In genomic region chr3:17149744-17150143, GRCh38 we compare ENCODE assay signal across 27 cellular contexts.
"Had no signal": no experiment of that assay in that cellular context is flagged by ENCODE, and none has a peak within 500 bp of the region (broad histone marks: within the 10 kb centered on the region; RNA-seq: fewer than 3 reads in every experiment).

No MANE protein-coding gene starts in this region.

- H3K27me3 Mint-ChIP-seq: activated CD4-positive, alpha-beta memory T cell treated with anti-CD3 and anti-CD28 coated beads for 36 hours; activated CD4-positive, alpha-beta T cell treated with anti-CD3 and anti-CD28 coated beads for 36 hours; activated CD4-positive, alpha-beta T cell treated with anti-CD3 and anti-CD28 coated beads, Interleukin-2, amount 10 ng/mL, durations not matched to agents 24 days and 14 days; activated naive CD8-positive, alpha-beta T cell; central memory CD8-positive, alpha-beta T cell; effector memory CD8-positive, alpha-beta T cell; T-cell had no signal

- H3K4me3 Mint-ChIP-seq: activated CD4-positive, alpha-beta memory T cell treated with anti-CD3 and anti-CD28 coated beads for 36 hours; activated CD4-positive, alpha-beta T cell treated with anti-CD3 and anti-CD28 coated beads for 36 hours; activated CD8-positive, alpha-beta T cell treated with anti-CD3 and anti-CD28 coated beads, Interleukin-2, amount 10 ng/mL, durations not matched to agents 7 days and 5 days; activated naive CD8-positive, alpha-beta T cell; activated T-cell treated with anti-CD3 and anti-CD28 coated beads, Interleukin-2, amount 50 U/mL, for 4 hours; central memory CD8-positive, alpha-beta T cell; T-helper 1 cell treated with Interleukin-12 subunit alpha and Interleukin-12 subunit beta and Interleukin-4 antibody, amounts not matched to agents 30 μg/mL and 1 μg/mL, for 36 hours had no signal

- DNase-seq: activated CD4-positive, alpha-beta memory T cell treated with anti-CD3 and anti-CD28 coated beads for 36 hours; activated CD4-positive, alpha-beta T cell treated with anti-CD3 and anti-CD28 coated beads for 36 hours; activated CD4-positive, alpha-beta T cell treated with anti-CD3 and anti-CD28 coated beads, Interleukin-2, amount 10 ng/mL, durations not matched to agents 24 days and 14 days; activated CD4-positive, CD25-positive, alpha-beta regulatory T cell; activated CD4-positive, CD25-positive, alpha-beta regulatory T cell treated with anti-CD3 and anti-CD28 coated beads, Interleukin-2, amount 50 U/mL, for 72 hours; activated CD8-positive, alpha-beta T cell treated with anti-CD3 and anti-CD28 coated beads, Interleukin-2, amount 10 ng/mL, durations not matched to agents 7 days and 5 days; activated gamma-delta T cell treated with Interleukin-2 at 50 U/mL for 16 hours; activated naive CD4-positive, alpha-beta T cell treated with anti-CD3 and anti-CD28 coated beads, Interleukin-2, amount 50 U/mL, for 16 hours; activated naive CD4-positive, alpha-beta T cell treated with Interleukin-2 at 50 U/mL for 16 hours; activated T-cell treated with anti-CD3 and anti-CD28 coated beads, Interleukin-2, amount 50 U/mL, for 4 hours; amniotic stem cell; anterior cingulate cortex; brain microvascular endothelial cell; cortex of kidney; dermis blood vessel endothelial cell; effector CD4-positive, alpha-beta T cell; effector memory CD8-positive, alpha-beta T cell; erythroblast; foreskin keratinocyte; gastrocnemius medialis; glutamatergic neuron; heart left ventricle; SW 1271; T-cell had no signal

- H3K27ac Mint-ChIP-seq: activated CD4-positive, alpha-beta memory T cell treated with anti-CD3 and anti-CD28 coated beads for 36 hours had no signal

- ATAC-seq: activated CD4-positive, alpha-beta T cell treated with anti-CD3 and anti-CD28 coated beads for 36 hours; activated CD8-positive, alpha-beta T cell treated with anti-CD3 and anti-CD28 coated beads, Interleukin-2, amount 10 ng/mL, durations not matched to agents 7 days and 5 days; activated T-cell treated with anti-CD3 and anti-CD28 coated beads, Interleukin-2, amount 50 U/mL, for 4 hours; effector memory CD8-positive, alpha-beta T cell; foreskin keratinocyte; gastrocnemius medialis; heart left ventricle; T-cell had no signal

- H3K9me3 Mint-ChIP-seq: central memory CD8-positive, alpha-beta T cell; effector memory CD8-positive, alpha-beta T cell had no signal

- H3K9me3 ChIP-seq: gastrocnemius medialis had no signal
